In genomic region chr9:83027153-83027867, GRCh38 we compare ENCODE assay signal across 11 cellular contexts. TPM values are rescaled to one million over a fixed set of nuclear protein-coding genes. Genes with fewer than 3 reads are reported as not detected.
DNase-seq lines count a peak whose midpoint lies in the region; ATAC-seq and TF ChIP-seq lines count a peak whose summit lies in the region.
"Had no signal": no experiment of that assay in that cellular context is flagged by ENCODE, and none has a peak within 500 bp of the region (broad histone marks: within the 10 kb centered on the region; RNA-seq: fewer than 3 reads in every experiment).

No MANE protein-coding gene starts in this region.

- H4K5ac ChIP-seq in IMR-90 (ENCODE audit: low read depth, low read length), result no peak overlapping the region

- no peak overlapping the region for H3K4me3 Mint-ChIP-seq in effector memory CD8-positive, alpha-beta T cell

- peak overlapping the region; percentile 16; the same call in 1 of the 2 replicates for H3K56ac ChIP-seq in IMR-90 (ENCODE audit: extremely low read depth, insufficient read depth, low read length)

- BruUV-seq in IMR-90 (replicated peaks; lab: Mats Ljungman, UMichigan), result no TSS peak

- peak overlapping the region; percentile 6 to 58; a peak in 3 of 4 replicates for H4K8ac ChIP-seq in IMR-90 (ENCODE audit: low read depth in 2 of 2, low read length in 2 of 2)

- peak overlapping the region; percentile 17; the same call in 1 of the 2 replicates for H3K23ac ChIP-seq in IMR-90 (ENCODE audit: low read depth, low read length)

- H3K9me2 ChIP-seq in hepatocyte (replicated peaks; ENCODE audit: insufficient read depth), result no peaks in the 10 kb centered on the region

- H2AK5ac ChIP-seq in IMR-90 (ENCODE audit: low read depth, low read length), result no peak overlapping the region; the same call in 1 of the 2 replicates

- peak overlapping the region; percentile 77 for H2BK15ac ChIP-seq in IMR-90 (ENCODE audit: low read depth, low read length)

- H2AFZ ChIP-seq in IMR-90 (replicated peaks; ENCODE audit: low read length, poor library complexity), result peak overlapping the region; percentile 16
- no peak overlapping the region for H2AFZ ChIP-seq in hepatocyte

- no peak overlapping the region for H3K4me3 ChIP-seq in IMR-90 (ENCODE audit: insufficient read depth, low read depth, low read length)
- H3K4me3 ChIP-seq in adipocyte (ENCODE audit: low read length), result no peak overlapping the region
- H3K4me3 ChIP-seq in hepatocyte, result no peak overlapping the region
- H3K4me3 ChIP-seq in coronary artery, result no peak overlapping the region
- H3K4me3 ChIP-seq: heart left ventricle, uterus had no signal

- no peaks in the 10 kb centered on the region for H3K27me3 ChIP-seq in IMR-90 (ENCODE audit: control insufficient read depth, insufficient read depth, low read length)
- H3K27me3 ChIP-seq in adipocyte (replicated peaks; ENCODE audit: control insufficient read depth, insufficient read depth, low read length), result no peaks in the 10 kb centered on the region
- no peaks in the 10 kb centered on the region for H3K27me3 ChIP-seq in hepatocyte
- H3K27me3 ChIP-seq: heart left ventricle, uterus had no signal

- no peaks in the 10 kb centered on the region for H3K4me1 Mint-ChIP-seq in effector memory CD8-positive, alpha-beta T cell (ENCODE audit: low read depth in 2 of 2)

- CTCF ChIA-PET in IMR-90 (lab: Yijun Ruan, JAX), result interaction anchor here (0.8 kb wide), 1 partner anchor 10 kb away, joined by 4 read pairs; no protein-coding TSS in a partner anchor

- H3K79me1 ChIP-seq in IMR-90 (ENCODE audit: low read depth in 1 of 2, low read length in 2 of 2), result no peaks in the 10 kb centered on the region

- ATAC-seq in IMR-90 (ENCODE audit: low read depth) (peak; percentile 87), GM19351 (IDR thresholded peaks at IDR 0.05; ENCODE audit: unreplicated experiment) (no peak)
- ATAC-seq in effector memory CD8-positive, alpha-beta T cell (replicated peaks), result no peak
- ATAC-seq: heart left ventricle had no signal

- peaks cover 0 to 13% of the 10 kb centered on the region in 2 donors for H3K9me3 Mint-ChIP-seq in effector memory CD8-positive, alpha-beta T cell

- H3K27me3 Mint-ChIP-seq in effector memory CD8-positive, alpha-beta T cell, result no peaks in the 10 kb centered on the region

- no peak for TF ChIP-seq POLR2A in IMR-90 (IDR thresholded peaks at IDR 0.05; ENCODE audit: low read depth, low read length)

- H3K27ac Mint-ChIP-seq in effector memory CD8-positive, alpha-beta T cell, result no peak overlapping the region

- H4K20me1 ChIP-seq in IMR-90 (ENCODE audit: insufficient read depth, low read length) (no peaks in the 10 kb centered on the region), hepatocyte (ENCODE audit: insufficient read depth, poor library complexity, severe bottlenecking) (no peaks in the 10 kb centered on the region)

- H3K36me3 Mint-ChIP-seq in effector memory CD8-positive, alpha-beta T cell (ENCODE audit: insufficient read depth), result peaks cover 2% of the 10 kb centered on the region

- in situ Hi-C loops in IMR-90 (cut with MboI; ENCODE audit: low sequenced_read_pairs), result no loop called here

- peak overlapping the region; percentile 86 for H2BK120ac ChIP-seq in IMR-90 (ENCODE audit: low read depth, low read length)

- peak overlapping the region; percentile 75; the same call in 1 of the 2 replicates for H3K18ac ChIP-seq in IMR-90 (ENCODE audit: low read depth, low read length)

- POLR2A ChIA-PET in IMR-90 (lab: Charles Lee; ENCODE audit: unreplicated experiment), result no interaction called here

- H2BK20ac ChIP-seq in IMR-90 (ENCODE audit: low read depth, low read length), result peak overlapping the region; percentile 84

- H3K4me1 ChIP-seq in IMR-90 (ENCODE audit: control insufficient read depth, insufficient read depth, low read length) (peaks cover 12% of the 10 kb centered on the region), adipocyte (ENCODE audit: control insufficient read depth, insufficient read depth, low read length) (no peaks in the 10 kb centered on the region), hepatocyte (ENCODE audit: insufficient read depth) (no peaks in the 10 kb centered on the region)
- H3K4me1 ChIP-seq: heart left ventricle, uterus had no signal

- no CpG with 5 or more reads among the region's 4 CpGs for WGBS in IMR-90 (ENCODE audit: extremely low coverage in 2 of 2, insufficient read length in 1 of 2), 2 experiments
- 76% methylated on average over 4 of the region's 4 CpGs for WGBS in hepatocyte (ENCODE audit: low lambda C conversion rate, missing lambda C conversion rate)

- H3K9me3 ChIP-seq in IMR-90 (ENCODE audit: control insufficient read depth, insufficient read depth, low read length) (no peaks in the 10 kb centered on the region), adipocyte (ENCODE audit: control insufficient read depth, low read length) (peaks cover 3% of the 10 kb centered on the region), hepatocyte (ENCODE audit: low read depth) (no peaks in the 10 kb centered on the region)
- H3K9me3 ChIP-seq: heart left ventricle, uterus had no signal

- H3K27ac ChIP-seq in IMR-90 (ENCODE audit: insufficient read depth, low read length) (peak overlapping the region; percentile 26; the same call in 1 of the 2 replicates), hepatocyte (peak overlapping the region; percentile 90), coronary artery (no peak overlapping the region)
- H3K27ac ChIP-seq: heart left ventricle, uterus had no signal

- H2AK9ac ChIP-seq in IMR-90 (replicated peaks; ENCODE audit: low read depth, low read length, poor library complexity), result no peak overlapping the region

- no peak overlapping the region for H3K9ac ChIP-seq in IMR-90 (ENCODE audit: low read depth, low read length)
- H3K9ac ChIP-seq in adipocyte (ENCODE audit: low read length), result no peak overlapping the region

- H3K9me1 ChIP-seq in IMR-90 (ENCODE audit: insufficient read depth, low read length), result peaks cover 5% of the 10 kb centered on the region

- peak; percentile 10 for DNase-seq in AG09319 (ENCODE audit: extremely low read depth, low read depth)
- DNase-seq in IMR-90, result peak; percentile 90
- DNase-seq in adipocyte (ENCODE audit: low read depth), result peak; percentile 57
- peak; percentile 30 for DNase-seq in hepatocyte (ENCODE audit: low spot score)
- no peak for DNase-seq in OCI-M2 (lab: John Stamatoyannopoulos, UW; ENCODE audit: unreplicated experiment)
- no peak for DNase-seq in coronary artery (ENCODE audit: low spot score)
- no peak for DNase-seq in effector memory CD8-positive, alpha-beta T cell
- DNase-seq: heart left ventricle, midbrain, uterus had no signal

- peak overlapping the region; percentile 55 for H4K91ac ChIP-seq in IMR-90 (ENCODE audit: insufficient read depth, low read depth, low read length)

- peaks cover 8% of the 10 kb centered on the region for H3K79me2 ChIP-seq in hepatocyte

- no peak for TF ChIP-seq RAD21 in IMR-90 (IDR thresholded peaks at IDR 0.05; ENCODE audit: low read length)

- H3K4me2 ChIP-seq in IMR-90 (ENCODE audit: low read depth, low read length) (0 out of 2 replicates have a peak overlapping the region, but pooled peaks have one; percentile 34), hepatocyte (no peak overlapping the region)

- H3K4ac ChIP-seq in IMR-90 (ENCODE audit: low read depth, low read length), result peak overlapping the region; percentile 83

- dilution Hi-C loops in IMR-90 (cut with HindIII; ENCODE audit: low sequenced_read_pairs, unreplicated experiment), result no loop called here

- H2BK5ac ChIP-seq in IMR-90 (ENCODE audit: low read depth, low read length, poor library complexity, severe bottlenecking), result peak overlapping the region; percentile 52

- H3K36me3 ChIP-seq in IMR-90 (ENCODE audit: control insufficient read depth, insufficient read depth, low read length), result no peaks in the 10 kb centered on the region
- H3K36me3 ChIP-seq in adipocyte (ENCODE audit: control insufficient read depth, insufficient read depth, low read length, severe bottlenecking), result no peaks in the 10 kb centered on the region
- no peaks in the 10 kb centered on the region for H3K36me3 ChIP-seq in hepatocyte (replicated peaks; ENCODE audit: insufficient read depth, low read depth)
- H3K36me3 ChIP-seq: heart left ventricle, uterus had no signal

- H3K14ac ChIP-seq in IMR-90 (replicated peaks; ENCODE audit: low read depth, low read length), result peak overlapping the region; percentile 77

- intact Hi-C loops in IMR-90 (cut with micrococcal nuclease), result no loop called here

- TF ChIP-seq CTCF in AG09319 (IDR thresholded peaks at IDR 0.05; ENCODE audit: low read depth, low read length), result no peak
- TF ChIP-seq CTCF in IMR-90 (conservative IDR thresholded peaks at IDR 0.05; ENCODE audit: low read depth, low read length), result no peak
- TF ChIP-seq CTCF in hepatocyte (IDR thresholded peaks at IDR 0.05; ENCODE audit: poor library complexity), result no peak
- TF ChIP-seq CTCF in coronary artery (IDR thresholded peaks at IDR 0.05), result no peak

TF ChIP-seq in IMR-90, 13 proteins besides CTCF, POLR2A, EP300 and RAD21 (continues in another document):
- TF ChIP-seq CHD1 (IDR thresholded peaks at IDR 0.05; ENCODE audit: low read depth, low read length), result no peak
- peak; percentile 47 for TF ChIP-seq RCOR1 (IDR thresholded peaks at IDR 0.05; ENCODE audit: insufficient replicate concordance, low read length)
- no peak for TF ChIP-seq ELK1 (IDR thresholded peaks at IDR 0.05; ENCODE audit: borderline replicate concordance, low read depth, low read length)
- TF ChIP-seq FOS (IDR thresholded peaks at IDR 0.05; ENCODE audit: low read depth, low read length), result peak; percentile 94
- TF ChIP-seq RFX5 (IDR thresholded peaks at IDR 0.05; ENCODE audit: low read depth, low read length), result no peak
- no peak for TF ChIP-seq NFE2L2 (IDR thresholded peaks at IDR 0.05; ENCODE audit: low read depth, low read length)
- TF ChIP-seq BHLHE40 (IDR thresholded peaks at IDR 0.05; ENCODE audit: low read depth, low read length), result peak; percentile 49; the same call in 1 of the 2 replicates

RNA-seq across cellular contexts. Expression of gene RASEF, which starts 35.6 kb away (rescaled TPM):
- total RNA-seq in IMR-90 (2012; rRNA removed) (under 0.01 TPM in 2 replicates), hepatocyte (18.1 and 18.9 TPM in 2 replicates)
- polyA plus RNA-seq in IMR-90 (2012; rRNA removed) (0.05 TPM in 1 of 2 replicates, not detected in the other), hepatocyte (11.1 and 13.0 TPM in 2 replicates)
- polyA plus RNA-seq in IMR-90 (2012; cell fraction: cytosol; rRNA removed), result not detected in 2 replicates
- polyA plus RNA-seq in IMR-90 (2012; cell fraction: nucleus; rRNA removed; ENCODE audit: low replicate concordance), result 0.04 and 0.07 TPM in 2 replicates

Comparison
In these comparisons a context has a peak if more than half of its experiments do, and no peak if none do; other contexts are left out.
1. DNase-seq: peak in AG09319 (single experiment), IMR-90 (single experiment), adipocyte (single experiment) and hepatocyte (single experiment); none in OCI-M2 (single experiment), coronary artery (single experiment) and effector memory CD8-positive, alpha-beta T cell (0 of 3).
2. H3K27ac ChIP-seq: peak in IMR-90 (single experiment) and hepatocyte (single experiment); none in coronary artery (0 of 2).
3. RNA of gene RASEF, which starts 35.6 kb away (total RNA-seq): 18.1 to 18.9 TPM in hepatocyte; under 0.01 TPM in IMR-90; every median in the first group is over 10 times any median in the second.